Comparison of ENCODE assay signal across 1 cellular context in genomic region chr14:51852541-51852940, GRCh38.
TF ChIP-seq lines count a peak whose summit lies in the region.

No MANE protein-coding gene starts in this region.

TF ChIP-seq in SK-N-SH, 30 proteins besides CTCF, POLR2A, EP300 and RAD21 (continued from another document):
- TF ChIP-seq, protein P1, sequence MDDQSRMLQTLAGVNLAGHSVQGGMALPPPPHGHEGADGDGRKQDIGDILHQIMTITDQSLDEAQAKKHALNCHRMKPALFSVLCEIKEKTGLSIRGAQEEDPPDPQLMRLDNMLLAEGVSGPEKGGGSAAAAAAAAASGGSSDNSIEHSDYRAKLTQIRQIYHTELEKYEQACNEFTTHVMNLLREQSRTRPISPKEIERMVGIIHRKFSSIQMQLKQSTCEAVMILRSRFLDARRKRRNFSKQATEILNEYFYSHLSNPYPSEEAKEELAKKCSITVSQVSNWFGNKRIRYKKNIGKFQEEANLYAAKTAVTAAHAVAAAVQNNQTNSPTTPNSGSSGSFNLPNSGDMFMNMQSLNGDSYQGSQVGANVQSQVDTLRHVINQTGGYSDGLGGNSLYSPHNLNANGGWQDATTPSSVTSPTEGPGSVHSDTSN (IDR thresholded peaks at IDR 0.05): no peak
- TF ChIP-seq RXRA (IDR thresholded peaks at IDR 0.05; ENCODE audit: borderline replicate concordance, low read depth) (no peak), TAF1 (IDR thresholded peaks at IDR 0.05; ENCODE audit: borderline replicate concordance, low read depth, low read length) (no peak), POLR2AphosphoS5 (IDR thresholded peaks at IDR 0.05; ENCODE audit: low read depth, low read length) (no peak), FOXJ3 (CRISPR knock-in tag; IDR thresholded peaks at IDR 0.05) (no peak), RFX5 (IDR thresholded peaks at IDR 0.05; ENCODE audit: low read length) (no peak), FOSL2 (IDR thresholded peaks at IDR 0.05; ENCODE audit: borderline replicate concordance, low read depth) (no peak), REST (IDR thresholded peaks at IDR 0.05; ENCODE audit: low read depth, low read length) (no peak), GABPA (IDR thresholded peaks at IDR 0.05; ENCODE audit: low read depth) (no peak)
- TF ChIP-seq, protein P2, sequence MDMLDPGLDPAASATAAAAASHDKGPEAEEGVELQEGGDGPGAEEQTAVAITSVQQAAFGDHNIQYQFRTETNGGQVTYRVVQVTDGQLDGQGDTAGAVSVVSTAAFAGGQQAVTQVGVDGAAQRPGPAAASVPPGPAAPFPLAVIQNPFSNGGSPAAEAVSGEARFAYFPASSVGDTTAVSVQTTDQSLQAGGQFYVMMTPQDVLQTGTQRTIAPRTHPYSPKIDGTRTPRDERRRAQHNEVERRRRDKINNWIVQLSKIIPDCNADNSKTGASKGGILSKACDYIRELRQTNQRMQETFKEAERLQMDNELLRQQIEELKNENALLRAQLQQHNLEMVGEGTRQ (IDR thresholded peaks at IDR 0.05; ENCODE audit: borderline replicate concordance, low read depth, low read length): no peak
